Comparison of ENCODE assay signal across 1 cellular context in genomic region chr16:23959069-23959800, GRCh38.
TF ChIP-seq lines count a peak whose summit lies in the region.

No MANE protein-coding gene starts in this region.

TF ChIP-seq in K562, 482 proteins besides CTCF, POLR2A, EP300 and RAD21 (continued from another document):
- TF ChIP-seq NR2C2 (CRISPR knock-in tag; IDR thresholded peaks at IDR 0.05) (no peak), NR2C2 (tag; IDR thresholded peaks at IDR 0.05) (peak; percentile 48; the same call in 1 of the 2 replicates), FOXP1 (CRISPR knock-in tag; IDR thresholded peaks at IDR 0.05) (0 out of 2 replicates have a peak, but pooled peaks have one; percentile 2), PBX2 (CRISPR knock-in tag; IDR thresholded peaks at IDR 0.05; ENCODE audit: low read depth) (no peak), PBX2 (tag; conservative IDR thresholded peaks at IDR 0.05; ENCODE audit: low read depth) (peak; percentile 37; the same call in 1 of the 2 replicates), CEBPB (tag; IDR thresholded peaks at IDR 0.05) (peak; percentile 56), FOSL1 (tag; conservative IDR thresholded peaks at IDR 0.05) (peak; percentile 59; the same call in 1 of the 2 replicates), FOXA1 (IDR thresholded peaks at IDR 0.05; ENCODE audit: borderline replicate concordance) (no peak)
